ENCODE assay signal across 8 cellular contexts in the genomic region with DNA sequence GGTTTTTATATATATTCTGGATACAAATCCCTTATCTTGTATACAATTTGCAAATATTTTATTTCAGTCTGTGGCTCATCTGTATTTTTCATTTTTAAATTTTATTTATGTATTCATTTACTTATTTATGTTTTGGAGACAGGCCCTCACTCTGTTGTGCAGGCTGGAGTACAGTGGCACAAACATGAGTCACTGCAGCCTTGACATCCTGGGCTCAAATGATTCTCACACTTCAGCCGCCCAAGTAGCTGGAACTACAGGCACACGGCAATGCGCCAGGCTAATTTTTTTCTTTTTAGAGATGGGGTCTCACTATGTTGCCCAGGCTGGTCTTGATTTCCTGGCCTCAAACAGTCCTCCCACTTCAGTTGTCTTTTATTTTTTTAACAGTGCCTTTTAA.
"Had no signal": no experiment of that assay in that cellular context is flagged by ENCODE, and none has a peak within 500 bp of the region (broad histone marks: within the 10 kb centered on the region; RNA-seq: fewer than 3 reads in every experiment).

No MANE protein-coding gene starts in this region.

- H3K27ac ChIP-seq: GM23248 had no signal

- H3K4me1 ChIP-seq: HAP-1 had no signal

- DNase-seq: GM23248, GOT3, H7, H9, HCEC 1CT, HFFc6 had no signal

- H3K9me3 ChIP-seq: HAP-1 had no signal

- H3K4me3 ChIP-seq: GM23248, GM23338, HAP-1 had no signal
